Comparison of ENCODE assay signal across 16 cellular contexts in genomic region chr10:19964625-19965024, GRCh38.
DNase-seq lines count a peak whose midpoint lies in the region; ATAC-seq and TF ChIP-seq lines count a peak whose summit lies in the region.
"Had no signal": no experiment of that assay in that cellular context is flagged by ENCODE, and none has a peak within 500 bp of the region (broad histone marks: within the 10 kb centered on the region; RNA-seq: fewer than 3 reads in every experiment).

No MANE protein-coding gene starts in this region.

- no peaks in the 10 kb centered on the region for H3K27me3 ChIP-seq in HUES48 (ENCODE audit: control insufficient read depth, insufficient read depth, low read length)
- H3K27me3 ChIP-seq: BE2C had no signal

- H3K27me3 Mint-ChIP-seq in brain, result peaks cover 3% of the 10 kb centered on the region
- H3K27me3 Mint-ChIP-seq: CD4-positive, alpha-beta memory T cell had no signal

- no peaks in the 10 kb centered on the region for H3K36me3 Mint-ChIP-seq in brain
- H3K36me3 Mint-ChIP-seq: CD4-positive, alpha-beta memory T cell had no signal

- no peak overlapping the region for H3K4me3 Mint-ChIP-seq in brain
- H3K4me3 Mint-ChIP-seq: CD4-positive, alpha-beta memory T cell had no signal

- TF ChIP-seq CTCF in brain (conservative IDR thresholded peaks at IDR 0.05), result no peak

- peaks cover 0 to 3% (median 0%) of the 10 kb centered on the region in 5 experiments for H3K9me3 Mint-ChIP-seq in brain

- H3K9me3 ChIP-seq in HUES48 (ENCODE audit: control insufficient read depth, insufficient read depth, low read length), result no peaks in the 10 kb centered on the region
- H3K9me3 ChIP-seq: BE2C had no signal

- H3K36me3 ChIP-seq in HUES48 (ENCODE audit: control insufficient read depth, insufficient read depth, low read length), result no peaks in the 10 kb centered on the region
- H3K36me3 ChIP-seq: BE2C had no signal

- peak; percentile 25 for DNase-seq in iPS-NIHi7 (ENCODE audit: extremely low spot score)
- DNase-seq in foreskin melanocyte, result no peak
- DNase-seq in HuH-7 (ENCODE audit: low spot score), result no peak
- DNase-seq in dedifferentiated amniotic fluid mesenchymal stem cell (ENCODE audit: extremely low spot score), result no peak
- DNase-seq: BE2C; Calu3; CD4-positive, alpha-beta memory T cell; DMS79; NCI-H146; NCI-H2081 treated with DMSO at 0.1 percent for 48 hours; NCI-H2227 treated with DMSO at 0.1 percent for 48 hours; OCI-M1; SHP77 treated with DMSO at 0.1 percent for 48 hours had no signal

- H3K4me1 Mint-ChIP-seq in brain, result peaks cover 51% of the 10 kb centered on the region
- H3K4me1 Mint-ChIP-seq: CD4-positive, alpha-beta memory T cell had no signal

- no peak for ATAC-seq in GM19324 (IDR thresholded peaks at IDR 0.05; ENCODE audit: low FRiP score, unreplicated experiment)

- peaks cover 52% of the 10 kb centered on the region for H3K4me1 ChIP-seq in HUES48 (ENCODE audit: control insufficient read depth, insufficient read depth, low read length)

- H3K4me3 ChIP-seq in HUES48 (ENCODE audit: low read depth, low read length), result no peak overlapping the region

- peak overlapping the region; percentile 62 for H3K27ac ChIP-seq in HUES48 (ENCODE audit: low read depth, low read length)

- H3K9ac ChIP-seq in HUES48 (ENCODE audit: low read depth, low read length), result no peak overlapping the region

- H3K27ac Mint-ChIP-seq in brain, result peak overlapping the region in 3 of 5 experiments; percentile 8 to 53 (median 20)
- H3K27ac Mint-ChIP-seq: CD4-positive, alpha-beta memory T cell had no signal
